In the genomic region with DNA sequence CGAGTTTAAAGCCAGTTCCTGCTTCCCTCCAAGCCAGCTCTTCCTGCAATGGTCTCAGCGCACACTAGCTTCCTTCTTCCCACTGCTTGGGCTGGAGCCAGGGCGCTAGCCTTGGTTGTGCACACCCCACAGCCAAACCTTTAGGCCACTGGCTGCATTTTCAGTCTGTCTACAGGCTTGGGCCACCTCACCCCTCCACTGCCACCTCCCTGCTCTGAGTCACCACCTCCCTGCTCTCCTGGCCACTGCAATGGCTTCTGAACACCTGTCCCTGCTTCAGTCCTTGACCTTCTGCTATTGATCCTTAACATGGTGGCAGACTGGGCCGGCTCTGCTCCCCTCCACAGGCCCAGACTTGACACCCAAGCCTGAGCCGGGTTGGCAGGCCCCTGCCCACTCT, we compare ENCODE assay signal across 1 cellular context.
TF ChIP-seq lines count a peak whose summit lies in the region.

No MANE protein-coding gene starts in this region.

TF ChIP-seq in K562, 482 proteins besides CTCF, POLR2A, EP300 and RAD21 (continued from another document):
- TF ChIP-seq, protein P1, sequence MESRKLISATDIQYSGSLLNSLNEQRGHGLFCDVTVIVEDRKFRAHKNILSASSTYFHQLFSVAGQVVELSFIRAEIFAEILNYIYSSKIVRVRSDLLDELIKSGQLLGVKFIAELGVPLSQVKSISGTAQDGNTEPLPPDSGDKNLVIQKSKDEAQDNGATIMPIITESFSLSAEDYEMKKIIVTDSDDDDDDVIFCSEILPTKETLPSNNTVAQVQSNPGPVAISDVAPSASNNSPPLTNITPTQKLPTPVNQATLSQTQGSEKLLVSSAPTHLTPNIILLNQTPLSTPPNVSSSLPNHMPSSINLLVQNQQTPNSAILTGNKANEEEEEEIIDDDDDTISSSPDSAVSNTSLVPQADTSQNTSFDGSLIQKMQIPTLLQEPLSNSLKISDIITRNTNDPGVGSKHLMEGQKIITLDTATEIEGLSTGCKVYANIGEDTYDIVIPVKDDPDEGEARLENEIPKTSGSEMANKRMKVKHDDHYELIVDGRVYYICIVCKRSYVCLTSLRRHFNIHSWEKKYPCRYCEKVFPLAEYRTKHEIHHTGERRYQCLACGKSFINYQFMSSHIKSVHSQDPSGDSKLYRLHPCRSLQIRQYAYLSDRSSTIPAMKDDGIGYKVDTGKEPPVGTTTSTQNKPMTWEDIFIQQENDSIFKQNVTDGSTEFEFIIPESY (CRISPR knock-in tag; IDR thresholded peaks at IDR 0.05): peak; percentile 59; the same call in 1 of the 2 replicates
- no peak for TF ChIP-seq SMARCA4 (IDR thresholded peaks at IDR 0.05)
